20 cellular contexts compared by ENCODE assay signal in the genomic region with DNA sequence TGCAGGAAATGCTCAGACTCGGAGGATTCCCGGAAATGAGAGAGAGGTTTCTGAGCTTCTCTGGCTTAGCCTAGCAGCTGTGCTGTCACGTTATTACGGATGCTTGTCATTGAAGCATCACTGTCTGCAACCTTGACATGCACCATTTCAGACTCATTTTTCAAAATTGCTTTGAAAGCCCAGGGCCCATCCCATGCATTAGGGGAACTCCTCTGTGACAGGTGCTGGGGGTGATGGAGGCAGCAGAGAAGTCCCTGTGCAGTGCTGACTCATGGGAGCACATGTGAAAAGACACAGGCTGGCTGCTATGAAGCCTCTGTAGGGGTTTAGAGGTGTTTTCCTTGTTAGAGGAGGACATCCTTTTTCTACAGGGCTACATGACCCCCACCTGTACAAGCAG.
"Had no signal": no experiment of that assay in that cellular context is flagged by ENCODE, and none has a peak within 500 bp of the region (broad histone marks: within the 10 kb centered on the region; RNA-seq: fewer than 3 reads in every experiment).

No MANE protein-coding gene starts in this region.

- H3K27ac ChIP-seq: brain microvascular endothelial cell, gastroesophageal sphincter, heart left ventricle, left lung, sigmoid colon, spleen, upper lobe of right lung had no signal

- ATAC-seq: activated CD8-positive, alpha-beta T cell treated with anti-CD3 and anti-CD28 coated beads for 36 hours; activated T-cell treated with anti-CD3 and anti-CD28 coated beads, Interleukin-2, amount 50 U/mL, for 4 hours; esophagus mucosa; gastroesophageal sphincter; heart left ventricle; left lung; stimulated activated naive B cell treated with anti-CD40 and anti-IgM and Interleukin-4, amounts not matched to agents 10 μg/mL and 1 μg/mL and 100 μg/mL, for 72 hours; upper lobe of right lung had no signal

- H3K36me3 ChIP-seq: brain microvascular endothelial cell, gastroesophageal sphincter, heart left ventricle, left lung, sigmoid colon, spleen, upper lobe of right lung had no signal

- H3K9me3 ChIP-seq: left lung, sigmoid colon, upper lobe of right lung had no signal

- H3K27me3 ChIP-seq: brain microvascular endothelial cell, gastroesophageal sphincter, heart left ventricle, left lung, sigmoid colon, upper lobe of right lung had no signal

- H3K4me1 ChIP-seq: gastroesophageal sphincter, heart left ventricle, left lung, spleen had no signal

- DNase-seq: activated B cell treated with CpG ODN at 0.5 μM for 24 hours; activated CD4-positive, alpha-beta T cell treated with anti-CD3 and anti-CD28 coated beads, Interleukin-2, amount 10 ng/mL, durations not matched to agents 24 days and 14 days; activated CD8-positive, alpha-beta T cell treated with anti-CD3 and anti-CD28 coated beads for 36 hours; activated naive CD4-positive, alpha-beta T cell treated with anti-CD3 and anti-CD28 coated beads, Interleukin-2, amount 50 U/mL, for 16 hours; activated T-cell treated with anti-CD3 and anti-CD28 coated beads, Interleukin-2, amount 50 U/mL, for 4 hours; aorta; brain microvascular endothelial cell; cortex of kidney; effector CD4-positive, alpha-beta T cell; heart left ventricle; left lung; occipital lobe; posterior cingulate gyrus; sigmoid colon; spleen; stimulated activated CD4-positive, alpha-beta T cell treated with anti-CD3 and anti-CD28 coated beads, Interleukin-4, amount 100 ng/mL, for 4 hours; stimulated activated naive B cell treated with anti-CD40 and anti-IgM and Interleukin-4, amounts not matched to agents 10 μg/mL and 1 μg/mL and 100 μg/mL, for 72 hours; upper lobe of right lung had no signal

- H3K4me3 ChIP-seq: gastroesophageal sphincter, heart left ventricle, left lung, sigmoid colon, spleen, upper lobe of right lung had no signal
